ENCODE assay signal across 10 cellular contexts in the genomic region with DNA sequence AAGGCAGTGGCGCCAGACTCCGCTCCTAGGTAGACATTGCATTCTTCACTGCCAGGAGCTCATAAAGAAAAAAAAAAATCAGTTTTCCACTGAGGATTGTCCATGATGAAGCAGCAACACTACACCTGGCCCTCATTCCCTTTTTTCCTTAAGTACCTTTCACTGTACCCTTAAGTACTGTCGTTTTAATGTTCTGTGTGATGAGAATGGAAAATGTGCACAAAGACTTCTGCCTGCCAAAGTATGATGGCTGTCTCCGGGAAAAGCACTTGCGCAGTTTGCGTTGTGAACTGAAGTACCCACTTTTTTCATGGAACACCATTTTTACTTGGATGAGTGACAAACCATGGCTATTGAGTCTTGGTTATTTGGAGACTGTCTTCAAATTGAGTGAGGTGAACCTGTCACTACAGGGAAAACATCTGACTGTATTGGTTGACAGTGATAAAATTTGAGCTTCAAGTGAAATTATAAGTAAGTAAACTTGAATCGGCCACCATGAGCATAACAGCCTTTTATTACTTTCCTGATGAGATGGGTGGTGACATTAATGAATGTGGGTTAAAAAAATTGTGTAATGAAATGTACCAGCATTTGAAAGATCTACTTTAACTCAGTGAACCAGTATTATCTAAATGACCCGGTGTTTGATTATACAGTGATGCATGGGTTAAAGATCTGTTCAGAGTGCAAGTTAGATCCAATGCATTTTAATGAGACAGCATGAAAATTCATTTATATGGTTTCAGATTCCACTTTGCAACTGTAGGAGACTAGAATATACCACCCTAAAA.
A peak's percentile ranks its signal among the peaks of the same experiment; 100 is the strongest.
DNase-seq lines count a peak whose midpoint lies in the region; ATAC-seq and TF ChIP-seq lines count a peak whose summit lies in the region.
"Had no signal": no experiment of that assay in that cellular context is flagged by ENCODE, and none has a peak within 500 bp of the region (broad histone marks: within the 10 kb centered on the region; RNA-seq: fewer than 3 reads in every experiment).

No MANE protein-coding gene starts in this region.

- no peaks in the 10 kb centered on the region for H3K27me3 Mint-ChIP-seq in CD4-positive, CD25-positive, alpha-beta regulatory T cell
- peaks cover 1% of the 10 kb centered on the region; the same call in 1 of the 2 replicates for H3K27me3 Mint-ChIP-seq in HFFc6 (ENCODE audit: insufficient read depth)

- H3K4me1 ChIP-seq in CD4-positive, CD25-positive, alpha-beta regulatory T cell (ENCODE audit: control insufficient read depth, insufficient read depth, low read length, poor library complexity, severe bottlenecking): peaks cover 66% of the 10 kb centered on the region
- H3K4me1 ChIP-seq in OCI-LY1 (ENCODE audit: insufficient read depth, low read length, severe bottlenecking): peaks cover 72% of the 10 kb centered on the region
- no peaks in the 10 kb centered on the region for H3K4me1 ChIP-seq in fibroblast of lung (ENCODE audit: control insufficient read depth, extremely low read depth, insufficient read depth, low read length)
- no peaks in the 10 kb centered on the region for H3K4me1 ChIP-seq in ovary (ENCODE audit: insufficient read depth)

- H3K9ac ChIP-seq in OCI-LY1 (ENCODE audit: low read length) (no peak overlapping the region), fibroblast of lung (ENCODE audit: insufficient read depth, low read length) (no peak overlapping the region)

- H3K36me3 ChIP-seq in CD4-positive, CD25-positive, alpha-beta regulatory T cell (ENCODE audit: control insufficient read depth, insufficient read depth, low read length): no peaks in the 10 kb centered on the region
- peaks cover 61% of the 10 kb centered on the region for H3K36me3 ChIP-seq in OCI-LY1 (ENCODE audit: insufficient read depth, low read length)
- no peaks in the 10 kb centered on the region for H3K36me3 ChIP-seq in fibroblast of lung (ENCODE audit: control insufficient read depth, insufficient read depth, low read length)
- H3K36me3 ChIP-seq in ovary: no peaks in the 10 kb centered on the region
- H3K36me3 ChIP-seq: heart left ventricle had no signal

- 95 to 97% (median 97%) methylated on average over 8 of the region's 8 CpGs for WGBS in ovary, 3 donors

- intact Hi-C loops in ovary (cut with DNase I): loop anchor here in 1 of 4 donors (10.0 kb wide), 1 partner anchor 412 kb away; no protein-coding TSS in a partner anchor

- TF ChIP-seq EP300 in ovary (IDR thresholded peaks at IDR 0.05): no peak

- DNase-seq in CD4-positive, CD25-positive, alpha-beta regulatory T cell: no peak
- no peak for DNase-seq in HFFc6
- no peak for DNase-seq in fibroblast of lung (ENCODE audit: low read depth in 2 of 2)
- DNase-seq in retina: no peak
- DNase-seq in T1000 (lab: John Stamatoyannopoulos, UW): no peak
- DNase-seq in ovary: no peak
- no peak for DNase-seq in SIG-M5 treated with dmso at 0.1 percent for 504 hours (lab: John Stamatoyannopoulos, UW; ENCODE audit: unreplicated experiment)
- DNase-seq: heart left ventricle, NCI-H748 treated with DMSO at 0.1 percent for 48 hours had no signal

- H3K9me2 ChIP-seq in OCI-LY1 (ENCODE audit: low read depth, low read length): no peaks in the 10 kb centered on the region

- H3K9me3 ChIP-seq in CD4-positive, CD25-positive, alpha-beta regulatory T cell (ENCODE audit: control insufficient read depth in 2 of 2, low read length in 2 of 2): no peaks in the 10 kb centered on the region
- H3K9me3 ChIP-seq in OCI-LY1 (ENCODE audit: low read length) (no peaks in the 10 kb centered on the region), fibroblast of lung (ENCODE audit: control insufficient read depth, insufficient read depth, low read depth, low read length) (no peaks in the 10 kb centered on the region), ovary (no peaks in the 10 kb centered on the region)

- no peak overlapping the region for H3K4me2 ChIP-seq in OCI-LY1 (ENCODE audit: low read length)
- H3K4me2 ChIP-seq in fibroblast of lung (ENCODE audit: extremely low read depth, insufficient read depth, low read length): peak overlapping the region; percentile 44

- TF ChIP-seq POLR2A in ovary (IDR thresholded peaks at IDR 0.05): no peak

- peaks cover 100% of the 10 kb centered on the region for H3K79me2 ChIP-seq in OCI-LY1 (ENCODE audit: insufficient read depth, low read length)
- peaks cover 3% of the 10 kb centered on the region for H3K79me2 ChIP-seq in fibroblast of lung (ENCODE audit: control insufficient read depth, insufficient read depth, low read length)

- no peak overlapping the region for H2AFZ ChIP-seq in OCI-LY1 (ENCODE audit: low read length)
- H2AFZ ChIP-seq in fibroblast of lung (ENCODE audit: low read length): no peak overlapping the region

- peak overlapping the region; percentile 2 to 60 (median 13) for H3K4me3 Mint-ChIP-seq in CD4-positive, CD25-positive, alpha-beta regulatory T cell
- H3K4me3 Mint-ChIP-seq in HFFc6: no peak overlapping the region

- H4K20me1 ChIP-seq in OCI-LY1 (ENCODE audit: insufficient read depth, low read length): no peaks in the 10 kb centered on the region
- H4K20me1 ChIP-seq in fibroblast of lung (ENCODE audit: control insufficient read depth, extremely low read depth, insufficient read depth, low read length): no peaks in the 10 kb centered on the region

- peaks cover 4% of the 10 kb centered on the region; the same call in 1 of the 2 replicates for H3F3A ChIP-seq in OCI-LY1 (ENCODE audit: insufficient read depth, low read length)

- H3K4me3 ChIP-seq in CD4-positive, CD25-positive, alpha-beta regulatory T cell (ENCODE audit: low read depth, low read length): peak overlapping the region; percentile 52
- H3K4me3 ChIP-seq in OCI-LY1 (ENCODE audit: low read depth, low read length, poor library complexity, severe bottlenecking) (no peak overlapping the region), fibroblast of lung (replicated peaks in 1 of 4; ENCODE audit: control extremely low read depth in 1 of 4, insufficient read depth in 1 of 4, low read depth in 3 of 4, low read length in 4 of 4) (no peak overlapping the region), ovary (no peak overlapping the region)
- H3K4me3 ChIP-seq: heart left ventricle had no signal

- ATAC-seq in CD4-positive, CD25-positive, alpha-beta regulatory T cell (ENCODE audit: low read depth in 2 of 2): peak in 1 of 2 donors; percentile 2
- ATAC-seq: heart left ventricle had no signal

- H3K36me3 Mint-ChIP-seq in CD4-positive, CD25-positive, alpha-beta regulatory T cell: peaks cover 10% of the 10 kb centered on the region
- H3K36me3 Mint-ChIP-seq in HFFc6 (ENCODE audit: low read depth): peaks cover 8% of the 10 kb centered on the region

- H3K4me1 Mint-ChIP-seq in CD4-positive, CD25-positive, alpha-beta regulatory T cell: peaks cover 59 to 91% (median 74%) of the 10 kb centered on the region in 4 donors
- H3K4me1 Mint-ChIP-seq in HFFc6 (ENCODE audit: low read depth): peaks cover 72% of the 10 kb centered on the region

- H3K27ac Mint-ChIP-seq in CD4-positive, CD25-positive, alpha-beta regulatory T cell: peak overlapping the region; percentile 11 to 91 (median 24)
- peak overlapping the region; percentile 68 for H3K27ac Mint-ChIP-seq in HFFc6

- H3K27me3 ChIP-seq in CD4-positive, CD25-positive, alpha-beta regulatory T cell (ENCODE audit: control insufficient read depth, insufficient read depth, low read length): no peaks in the 10 kb centered on the region
- H3K27me3 ChIP-seq in OCI-LY1 (ENCODE audit: insufficient read depth, low read length): no peaks in the 10 kb centered on the region
- no peaks in the 10 kb centered on the region for H3K27me3 ChIP-seq in fibroblast of lung (ENCODE audit: control insufficient read depth, insufficient read depth, low read length)
- no peaks in the 10 kb centered on the region for H3K27me3 ChIP-seq in ovary
- H3K27me3 ChIP-seq: heart left ventricle had no signal

- H3K27ac ChIP-seq in CD4-positive, CD25-positive, alpha-beta regulatory T cell (ENCODE audit: insufficient read depth, low read length, poor library complexity, severe bottlenecking): peak overlapping the region; percentile 61
- H3K27ac ChIP-seq in OCI-LY1 (ENCODE audit: low read depth, low read length, poor library complexity, severe bottlenecking) (peak overlapping the region; percentile 19), fibroblast of lung (ENCODE audit: insufficient read depth, low read length) (no peak overlapping the region), ovary (no peak overlapping the region)

- TF ChIP-seq CTCF in HFFc6 (IDR thresholded peaks at IDR 0.05) (no peak), OCI-LY1 (IDR thresholded peaks at IDR 0.05; ENCODE audit: low read length) (no peak), fibroblast of lung (conservative IDR thresholded peaks at IDR 0.05 in 1 of 2, IDR thresholded peaks at IDR 0.05 in 1 of 2; ENCODE audit: low read depth in 1 of 2, low read length in 2 of 2) (no peak), ovary (IDR thresholded peaks at IDR 0.05) (no peak)

- H3K9me3 Mint-ChIP-seq in CD4-positive, CD25-positive, alpha-beta regulatory T cell: no peaks in the 10 kb centered on the region
- no peaks in the 10 kb centered on the region for H3K9me3 Mint-ChIP-seq in HFFc6

Comparison
In these comparisons a context has a peak if more than half of its experiments do, and no peak if none do; other contexts are left out.
1. H3K27ac ChIP-seq: peak in CD4-positive, CD25-positive, alpha-beta regulatory T cell (single experiment) and OCI-LY1 (single experiment); none in fibroblast of lung (single experiment) and ovary (0 of 2).